8 cellular contexts compared by ENCODE assay signal in genomic region chr2:230967113-230967512, GRCh38. TPM values are rescaled to one million over a fixed set of nuclear protein-coding genes. Genes with fewer than 3 reads are reported as not detected.
"Had no signal": no experiment of that assay in that cellular context is flagged by ENCODE, and none has a peak within 500 bp of the region (broad histone marks: within the 10 kb centered on the region; RNA-seq: fewer than 3 reads in every experiment).

No MANE protein-coding gene starts in this region.

- FAIRE-seq: G401.6, GM12878, GM12892, GM18507, GM19239 had no signal

- DNase-seq: GDM1, GF-D8 had no signal

- H3K4me3 ChIP-seq: GM12878 had no signal

- ATAC-seq: GM12878 had no signal

RNA-seq across cellular contexts. Expression of gene SPATA3, which starts 28.8 kb away (rescaled TPM):
- total RNA-seq: G401, GM12878 had no signal
- polyA plus RNA-seq: GM12878 had no signal

RNA-seq across cellular contexts. Expression of gene GPR55, which starts 42.1 kb away (rescaled TPM):
- total RNA-seq: G401 had no signal
